14 cellular contexts compared by ENCODE assay signal in the genomic region with DNA sequence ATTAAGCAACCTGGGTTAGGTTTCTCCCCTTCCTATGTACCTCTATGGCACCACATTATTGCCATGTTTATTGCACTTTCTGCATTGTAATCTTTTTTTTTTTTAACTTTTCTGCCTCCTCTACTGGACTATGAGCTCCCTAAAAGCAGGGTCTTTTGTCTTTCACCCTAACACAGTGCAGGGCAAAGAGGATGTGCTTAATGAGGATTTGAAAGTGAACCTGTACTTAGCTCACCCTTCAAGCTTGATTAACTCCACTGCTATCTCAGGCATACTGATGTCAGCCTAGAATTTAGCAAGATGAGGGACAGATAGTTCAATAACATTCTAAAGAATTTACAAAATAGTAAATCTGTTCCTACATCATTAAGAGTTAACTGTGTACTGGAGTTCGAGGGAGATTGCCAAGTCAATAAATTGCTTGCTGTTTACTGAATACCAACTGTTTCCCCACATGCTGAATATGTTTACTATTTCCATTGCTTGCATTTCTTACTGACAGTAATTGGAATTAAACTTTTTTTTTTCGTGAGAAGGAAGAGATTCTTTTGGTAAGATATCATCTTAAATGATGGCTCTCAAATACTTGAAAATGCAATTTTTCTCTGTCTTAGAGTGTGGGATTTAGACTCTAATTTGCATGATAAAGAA. TPM values are rescaled to one million over a fixed set of nuclear protein-coding genes. Genes with fewer than 3 reads are reported as not detected.
DNase-seq lines count a peak whose midpoint lies in the region; ATAC-seq and TF ChIP-seq lines count a peak whose summit lies in the region.
"Had no signal": no experiment of that assay in that cellular context is flagged by ENCODE, and none has a peak within 500 bp of the region (broad histone marks: within the 10 kb centered on the region; RNA-seq: fewer than 3 reads in every experiment).

No MANE protein-coding gene starts in this region.

- POLR2A ChIA-PET in activated CD8-positive, alpha-beta T cell treated with anti-CD3 and anti-CD28 coated beads, Interleukin-2, amount 10 ng/mL, durations not matched to agents 7 days and 5 days (lab: Charles Lee), result no interaction called here

- intact Hi-C loops in uterus (cut with DNase I; ENCODE audit: low total_unique reads), result no loop called here

- DNase-seq in memory B cell (ENCODE audit: low spot score in 2 of 2) (no peak), uterus (no peak), D341Med (ENCODE audit: low spot score) (no peak)
- DNase-seq in activated CD8-positive, alpha-beta T cell treated with anti-CD3 and anti-CD28 coated beads, Interleukin-2, amount 10 ng/mL, durations not matched to agents 7 days and 5 days, result no peak
- DNase-seq: activated CD4-positive, alpha-beta T cell treated with anti-CD3 and anti-CD28 coated beads, Interleukin-2, amount 10 ng/mL, durations not matched to agents 24 days and 14 days; adrenal gland; stimulated activated CD4-positive, alpha-beta T cell treated with anti-CD3 and anti-CD28 coated beads, Interleukin-4, amount 100 ng/mL, for 1 hour had no signal

- no peak overlapping the region for H3K27ac Mint-ChIP-seq in memory B cell
- no peak overlapping the region for H3K27ac Mint-ChIP-seq in activated CD8-positive, alpha-beta T cell treated with anti-CD3 and anti-CD28 coated beads, Interleukin-2, amount 10 ng/mL, durations not matched to agents 7 days and 5 days
- H3K27ac Mint-ChIP-seq: activated CD4-positive, alpha-beta T cell treated with anti-CD3 and anti-CD28 coated beads, Interleukin-2, amount 10 ng/mL, durations not matched to agents 24 days and 14 days had no signal

- no peak for TF ChIP-seq POLR2A in uterus (IDR thresholded peaks at IDR 0.05)

- no peak for TF ChIP-seq CTCF in uterus (IDR thresholded peaks at IDR 0.05)

- no peaks in the 10 kb centered on the region for H3K36me3 Mint-ChIP-seq in memory B cell
- H3K36me3 Mint-ChIP-seq in activated CD8-positive, alpha-beta T cell treated with anti-CD3 and anti-CD28 coated beads, Interleukin-2, amount 10 ng/mL, durations not matched to agents 7 days and 5 days (ENCODE audit: low read depth), result no peaks in the 10 kb centered on the region

- no peaks in the 10 kb centered on the region for H3K27me3 ChIP-seq in uterus
- H3K27me3 ChIP-seq: adrenal gland had no signal

- peak; percentile 93 for ATAC-seq in GM18870 (IDR thresholded peaks at IDR 0.05; ENCODE audit: unreplicated experiment)
- peak; percentile 99 for ATAC-seq in GM21529 (IDR thresholded peaks at IDR 0.05; ENCODE audit: unreplicated experiment)
- ATAC-seq in HG03139 (IDR thresholded peaks at IDR 0.05; ENCODE audit: unreplicated experiment), result peak; percentile 92
- peak; percentile 88 for ATAC-seq in memory B cell (ENCODE audit: low read depth)
- ATAC-seq in activated CD8-positive, alpha-beta T cell treated with anti-CD3 and anti-CD28 coated beads, Interleukin-2, amount 10 ng/mL, durations not matched to agents 7 days and 5 days, result no peak
- ATAC-seq: Right ventricle myocardium inferior had no signal

- no peaks in the 10 kb centered on the region for H3K9me3 ChIP-seq in uterus
- H3K9me3 ChIP-seq: adrenal gland, thoracic aorta had no signal

- no peak overlapping the region for H3K4me3 ChIP-seq in uterus
- H3K4me3 ChIP-seq: adrenal gland, thoracic aorta had no signal

- H3K27me3 Mint-ChIP-seq in memory B cell, result peaks cover 10% of the 10 kb centered on the region
- H3K27me3 Mint-ChIP-seq in activated CD8-positive, alpha-beta T cell treated with anti-CD3 and anti-CD28 coated beads, Interleukin-2, amount 10 ng/mL, durations not matched to agents 7 days and 5 days (ENCODE audit: low read depth), result peaks cover 2% of the 10 kb centered on the region

- H3K27ac ChIP-seq in uterus, result no peak overlapping the region
- H3K27ac ChIP-seq: adrenal gland, thoracic aorta had no signal

- H3K36me3 ChIP-seq in uterus, result no peaks in the 10 kb centered on the region
- H3K36me3 ChIP-seq: adrenal gland, thoracic aorta had no signal

- no peak overlapping the region for H3K4me3 Mint-ChIP-seq in memory B cell
- no peak overlapping the region for H3K4me3 Mint-ChIP-seq in activated CD8-positive, alpha-beta T cell treated with anti-CD3 and anti-CD28 coated beads, Interleukin-2, amount 10 ng/mL, durations not matched to agents 7 days and 5 days
- H3K4me3 Mint-ChIP-seq: activated CD4-positive, alpha-beta T cell treated with anti-CD3 and anti-CD28 coated beads, Interleukin-2, amount 10 ng/mL, durations not matched to agents 24 days and 14 days; neural crest cell had no signal

- CTCF ChIA-PET in activated CD8-positive, alpha-beta T cell treated with anti-CD3 and anti-CD28 coated beads, Interleukin-2, amount 10 ng/mL, durations not matched to agents 7 days and 5 days (lab: Charles Lee), result no interaction called here

- no peaks in the 10 kb centered on the region for H3K4me1 ChIP-seq in uterus
- H3K4me1 ChIP-seq: adrenal gland had no signal

- H3K9me3 Mint-ChIP-seq in memory B cell, result no peaks in the 10 kb centered on the region
- H3K9me3 Mint-ChIP-seq in activated CD8-positive, alpha-beta T cell treated with anti-CD3 and anti-CD28 coated beads, Interleukin-2, amount 10 ng/mL, durations not matched to agents 7 days and 5 days (ENCODE audit: insufficient read depth), result no peaks in the 10 kb centered on the region
- H3K9me3 Mint-ChIP-seq: activated CD4-positive, alpha-beta T cell treated with anti-CD3 and anti-CD28 coated beads, Interleukin-2, amount 10 ng/mL, durations not matched to agents 24 days and 14 days; neural crest cell had no signal

- peaks cover 7% of the 10 kb centered on the region for H3K4me1 Mint-ChIP-seq in memory B cell
- H3K4me1 Mint-ChIP-seq in activated CD8-positive, alpha-beta T cell treated with anti-CD3 and anti-CD28 coated beads, Interleukin-2, amount 10 ng/mL, durations not matched to agents 7 days and 5 days (ENCODE audit: low read depth), result no peaks in the 10 kb centered on the region
- H3K4me1 Mint-ChIP-seq: activated CD4-positive, alpha-beta T cell treated with anti-CD3 and anti-CD28 coated beads, Interleukin-2, amount 10 ng/mL, durations not matched to agents 24 days and 14 days; neural crest cell had no signal

RNA-seq across cellular contexts. Expression of gene PPARG, which starts 15.7 kb away (rescaled TPM):
- total RNA-seq in activated CD8-positive, alpha-beta T cell treated with anti-CD3 and anti-CD28 coated beads, Interleukin-2, amount 10 ng/mL, durations not matched to agents 7 days and 5 days, result not detected
- 10 to 100 TPM in 2 of 4 donors, 1 to 10 TPM in 2; 5.1 to 29.1 (median 12.9) TPM for total RNA-seq in uterus
- total RNA-seq: G401, neural crest cell had no signal

Comparison
In these comparisons a context has a peak if more than half of its experiments do, and no peak if none do; other contexts are left out.
1. RNA of gene PPARG, which starts 15.7 kb away (total RNA-seq): 5.1 to 29.1 TPM in uterus; not detected in activated CD8-positive, alpha-beta T cell treated with anti-CD3 and anti-CD28 coated beads, Interleukin-2, amount 10 ng/mL, durations not matched to agents 7 days and 5 days; every median in the first group is over 4 times any median in the second.